Comparison of ENCODE assay signal across 6 cellular contexts in the genomic region with DNA sequence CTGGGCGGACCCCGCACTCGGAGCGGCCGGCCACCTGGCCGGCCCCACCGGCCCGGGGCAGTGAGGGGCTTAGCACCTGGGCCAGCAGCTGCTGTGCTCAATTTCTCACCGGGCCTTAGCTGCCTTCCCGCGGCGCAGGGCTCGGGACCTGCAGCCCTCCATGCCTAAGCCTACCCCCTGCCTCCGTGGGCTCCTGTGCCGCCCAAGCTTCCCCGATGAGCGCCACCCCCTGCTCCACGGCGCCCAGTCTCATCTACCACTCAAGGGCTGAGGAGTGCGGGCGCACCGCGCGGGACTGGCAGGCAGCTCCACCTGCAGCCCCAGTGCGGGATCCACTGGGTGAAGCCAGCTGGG. TPM values are rescaled to one million over a fixed set of nuclear protein-coding genes. Genes with fewer than 3 reads are reported as not detected.
DNase-seq lines count a peak whose midpoint lies in the region; ATAC-seq and TF ChIP-seq lines count a peak whose summit lies in the region.
"Not testable (repeated sequence)": the region's sequence is repeated elsewhere in the genome, so short reads cannot be mapped to it uniquely, and the experiment has no call there.
"Had no signal": no experiment of that assay in that cellular context is flagged by ENCODE, and none has a peak within 500 bp of the region (broad histone marks: within the 10 kb centered on the region; RNA-seq: fewer than 3 reads in every experiment).

No MANE protein-coding gene starts in this region.

- peaks cover 21% of the 10 kb centered on the region for H3K4me1 Mint-ChIP-seq in activated CD8-positive, alpha-beta T cell treated with anti-CD3 and anti-CD28 coated beads, Interleukin-2, amount 10 ng/mL, durations not matched to agents 7 days and 5 days (ENCODE audit: low read depth)
- H3K4me1 Mint-ChIP-seq in type B pancreatic cell (ENCODE audit: unreplicated experiment) = not testable (repeated sequence)

- H3K27me3 ChIP-seq in BLaER1 treated with 17β-estradiol and CSF1 and Interleukin-3, amounts not matched to agents 10 nM and 100 nM = peaks cover 0 to 12% (median 0%) of the 10 kb centered on the region in 11 experiments; a peak in 3 of 22 replicates

- TF ChIP-seq CTCF in type B pancreatic cell (conservative IDR thresholded peaks at IDR 0.05) = not testable (repeated sequence)

- H3K9me3 ChIP-seq in BLaER1 treated with 17β-estradiol and CSF1 and Interleukin-3, amounts not matched to agents 10 nM and 100 nM (replicated peaks in 1 of 11) = peaks cover 0 to 28% (median 12%) of the 10 kb centered on the region in 11 experiments; a peak in 16 of 22 replicates

- H3K36me3 ChIP-seq in BLaER1 treated with 17β-estradiol and CSF1 and Interleukin-3, amounts not matched to agents 10 nM and 100 nM = peaks cover 0 to 50% (median 6%) of the 10 kb centered on the region in 11 experiments; a peak in 10 of 22 replicates

- not testable (repeated sequence) for H3K27me3 Mint-ChIP-seq in activated CD8-positive, alpha-beta T cell treated with anti-CD3 and anti-CD28 coated beads, Interleukin-2, amount 10 ng/mL, durations not matched to agents 7 days and 5 days (ENCODE audit: low read depth); type B pancreatic cell

- peak; percentile 9 for DNase-seq in activated CD8-positive, alpha-beta T cell treated with anti-CD3 and anti-CD28 coated beads, Interleukin-2, amount 10 ng/mL, durations not matched to agents 7 days and 5 days
- DNase-seq in left lobe of liver (ENCODE audit: low spot score) (peak; percentile 26), mesenteric fat pad (ENCODE audit: low spot score) (peak; percentile 71), type B pancreatic cell (ENCODE audit: extremely low spot score, unreplicated experiment) (peak; percentile 56)

- not testable (repeated sequence) for H4K20me1 ChIP-seq in BLaER1 treated with 17β-estradiol and CSF1 and Interleukin-3, amounts not matched to agents 10 nM and 100 nM

- H3K4me3 ChIP-seq in BLaER1 treated with 17β-estradiol and CSF1 and Interleukin-3, amounts not matched to agents 10 nM and 100 nM = peak overlapping the region in 3 of 10 experiments; percentile 6 to 36 (median 14); a peak in 2 of 20 replicates

- H3K27ac ChIP-seq in BLaER1 treated with 17β-estradiol and CSF1 and Interleukin-3, amounts not matched to agents 10 nM and 100 nM = peak overlapping the region in 8 of 11 experiments; percentile 91 to 97 (median 96); a peak in 16 of 22 replicates

- H3K36me3 Mint-ChIP-seq in activated CD8-positive, alpha-beta T cell treated with anti-CD3 and anti-CD28 coated beads, Interleukin-2, amount 10 ng/mL, durations not matched to agents 7 days and 5 days (ENCODE audit: low read depth); type B pancreatic cell: not testable (repeated sequence)

- H3K4me3 Mint-ChIP-seq in activated CD8-positive, alpha-beta T cell treated with anti-CD3 and anti-CD28 coated beads, Interleukin-2, amount 10 ng/mL, durations not matched to agents 7 days and 5 days; type B pancreatic cell: not testable (repeated sequence)

- POLR2A ChIA-PET in activated CD8-positive, alpha-beta T cell treated with anti-CD3 and anti-CD28 coated beads, Interleukin-2, amount 10 ng/mL, durations not matched to agents 7 days and 5 days (lab: Charles Lee) = not testable (repeated sequence)

- not testable (repeated sequence) for ATAC-seq in activated CD8-positive, alpha-beta T cell treated with anti-CD3 and anti-CD28 coated beads, Interleukin-2, amount 10 ng/mL, durations not matched to agents 7 days and 5 days; left lobe of liver

- peaks cover 55 to 95% (median 82%) of the 10 kb centered on the region in 10 experiments for H3K4me1 ChIP-seq in BLaER1 treated with 17β-estradiol and CSF1 and Interleukin-3, amounts not matched to agents 10 nM and 100 nM

- peak overlapping the region in 3 of 11 experiments; percentile 91 to 92 (median 92); a peak in 3 of 22 replicates for H3K9ac ChIP-seq in BLaER1 treated with 17β-estradiol and CSF1 and Interleukin-3, amounts not matched to agents 10 nM and 100 nM

- peak overlapping the region in 9 of 11 experiments; percentile 94 to 100 (median 98); a peak in 12 of 22 replicates for H3K4me2 ChIP-seq in BLaER1 treated with 17β-estradiol and CSF1 and Interleukin-3, amounts not matched to agents 10 nM and 100 nM

- H3K27ac Mint-ChIP-seq in activated CD8-positive, alpha-beta T cell treated with anti-CD3 and anti-CD28 coated beads, Interleukin-2, amount 10 ng/mL, durations not matched to agents 7 days and 5 days; type B pancreatic cell: not testable (repeated sequence)

- CTCF ChIA-PET in activated CD8-positive, alpha-beta T cell treated with anti-CD3 and anti-CD28 coated beads, Interleukin-2, amount 10 ng/mL, durations not matched to agents 7 days and 5 days (lab: Charles Lee) = interaction anchor here (1.4 kb wide), 2 partner anchors 38 to 165 kb away, joined by 3 to 4 read pairs; no protein-coding TSS in a partner anchor

- H3K9me3 Mint-ChIP-seq in activated CD8-positive, alpha-beta T cell treated with anti-CD3 and anti-CD28 coated beads, Interleukin-2, amount 10 ng/mL, durations not matched to agents 7 days and 5 days (ENCODE audit: insufficient read depth); type B pancreatic cell: not testable (repeated sequence)

RNA-seq across cellular contexts. Expression of a gene that starts 5.6 kb away (rescaled TPM):
- total RNA-seq in activated CD8-positive, alpha-beta T cell treated with anti-CD3 and anti-CD28 coated beads, Interleukin-2, amount 10 ng/mL, durations not matched to agents 7 days and 5 days = under 1 TPM; 0.13 to 0.21 TPM
- total RNA-seq in left lobe of liver (not detected), mesenteric fat pad (0.35 TPM), type B pancreatic cell (ENCODE audit: low replicate concordance) (0.07 and 0.10 TPM in 2 replicates)
- total RNA-seq: G401 had no signal

Comparison
In these comparisons a context has a peak if more than half of its experiments do, and no peak if none do; other contexts are left out.
1. DNase-seq: peak in every context shown above with its lines; median percentile 71 in mesenteric fat pad; 56 in type B pancreatic cell; 26 in left lobe of liver; 9 in activated CD8-positive, alpha-beta T cell treated with anti-CD3 and anti-CD28 coated beads, Interleukin-2, amount 10 ng/mL, durations not matched to agents 7 days and 5 days.